In genomic region chr12:106985479-106985878, GRCh38 we compare ENCODE assay signal across 9 cellular contexts. TPM values are rescaled to one million over a fixed set of nuclear protein-coding genes. Genes with fewer than 3 reads are reported as not detected.
DNase-seq lines count a peak whose midpoint lies in the region; ATAC-seq and TF ChIP-seq lines count a peak whose summit lies in the region.
"Had no signal": no experiment of that assay in that cellular context is flagged by ENCODE, and none has a peak within 500 bp of the region (broad histone marks: within the 10 kb centered on the region; RNA-seq: fewer than 3 reads in every experiment).

No MANE protein-coding gene starts in this region.

- H3K36me3 ChIP-seq in IMR-90 (ENCODE audit: control insufficient read depth, insufficient read depth, low read length): peaks cover 2% of the 10 kb centered on the region; the same call in 1 of the 2 replicates
- peaks cover 0 to 5% of the 10 kb centered on the region in 2 donors for H3K36me3 ChIP-seq in duodenal mucosa (ENCODE audit: control insufficient read depth in 1 of 2, insufficient read depth in 2 of 2, low read length in 2 of 2)
- H3K36me3 ChIP-seq in osteoblast (ENCODE audit: insufficient read depth, low read length): no peaks in the 10 kb centered on the region

- POLR2A ChIA-PET in IMR-90 (lab: Charles Lee; ENCODE audit: unreplicated experiment): no interaction called here

- no peak overlapping the region for H4K5ac ChIP-seq in IMR-90 (ENCODE audit: low read depth, low read length)

- intact Hi-C loops in IMR-90 (cut with micrococcal nuclease): no loop called here

- H2BK20ac ChIP-seq in IMR-90 (ENCODE audit: low read depth, low read length): no peak overlapping the region

- H4K20me1 ChIP-seq in IMR-90 (ENCODE audit: insufficient read depth, low read length): 0 out of 2 replicates have a peak, but pooled peaks cover 3% of the 10 kb centered on the region
- no peaks in the 10 kb centered on the region for H4K20me1 ChIP-seq in osteoblast (ENCODE audit: insufficient read depth, low read length)

- H3K4me3 ChIP-seq in IMR-90 (ENCODE audit: insufficient read depth, low read depth, low read length) (no peak overlapping the region), duodenal mucosa (ENCODE audit: low read depth in 1 of 2, low read length in 2 of 2) (peak overlapping the region; percentile 81 to 87), osteoblast (ENCODE audit: insufficient read depth, low read length) (no peak overlapping the region)

- H3K79me1 ChIP-seq in IMR-90 (ENCODE audit: low read depth in 1 of 2, low read length in 2 of 2): peaks cover 16 to 28% of the 10 kb centered on the region in 2 experiments

- H3K56ac ChIP-seq in IMR-90 (ENCODE audit: extremely low read depth, insufficient read depth, low read length): no peak overlapping the region

- H3K27me3 ChIP-seq in IMR-90 (ENCODE audit: control insufficient read depth, insufficient read depth, low read length) (no peaks in the 10 kb centered on the region), duodenal mucosa (ENCODE audit: control insufficient read depth in 1 of 2, insufficient read depth in 2 of 2, low read length in 2 of 2) (no peaks in the 10 kb centered on the region), osteoblast (ENCODE audit: insufficient read depth, low read length) (no peaks in the 10 kb centered on the region)

- H3K27ac ChIP-seq in IMR-90 (ENCODE audit: insufficient read depth, low read length): no peak overlapping the region
- H3K27ac ChIP-seq in duodenal mucosa (ENCODE audit: low read depth, low read length): no peak overlapping the region
- no peak overlapping the region for H3K27ac ChIP-seq in osteoblast (ENCODE audit: low read depth, low read length)

- no peak overlapping the region for H3K14ac ChIP-seq in IMR-90 (replicated peaks; ENCODE audit: low read depth, low read length)

- in situ Hi-C loops in IMR-90 (cut with MboI; ENCODE audit: low sequenced_read_pairs): no loop called here

- no peak overlapping the region for H2BK5ac ChIP-seq in IMR-90 (ENCODE audit: low read depth, low read length, poor library complexity, severe bottlenecking)

- no peaks in the 10 kb centered on the region for H3K9me3 ChIP-seq in IMR-90 (ENCODE audit: control insufficient read depth, insufficient read depth, low read length)
- no peaks in the 10 kb centered on the region for H3K9me3 ChIP-seq in duodenal mucosa (ENCODE audit: control insufficient read depth in 1 of 2, low read length in 2 of 2)
- H3K9me3 ChIP-seq in osteoblast (ENCODE audit: low read depth, low read length): no peaks in the 10 kb centered on the region

- H3K79me2 ChIP-seq in osteoblast (ENCODE audit: insufficient read depth, low read length): peaks cover 15% of the 10 kb centered on the region
- H3K79me2 ChIP-seq: parathyroid adenoma had no signal

- no peak overlapping the region for H2AFZ ChIP-seq in IMR-90 (replicated peaks; ENCODE audit: low read length, poor library complexity)
- H2AFZ ChIP-seq in osteoblast (ENCODE audit: low read length): no peak overlapping the region
- H2AFZ ChIP-seq: parathyroid adenoma had no signal

- no peak overlapping the region for H2AK9ac ChIP-seq in IMR-90 (replicated peaks; ENCODE audit: low read depth, low read length, poor library complexity)

- H3K9me1 ChIP-seq in IMR-90 (ENCODE audit: insufficient read depth, low read length): peaks cover 29% of the 10 kb centered on the region

- H3K23ac ChIP-seq in IMR-90 (ENCODE audit: low read depth, low read length): peak overlapping the region; percentile 81; the same call in 1 of the 2 replicates

- peak overlapping the region; percentile 23; the same call in 1 of the 2 replicates for H2AK5ac ChIP-seq in IMR-90 (ENCODE audit: low read depth, low read length)

- no peak overlapping the region for H3K4ac ChIP-seq in IMR-90 (ENCODE audit: low read depth, low read length)

- CTCF ChIA-PET in IMR-90 (lab: Yijun Ruan, JAX): no interaction called here

- WGBS in IMR-90 (ENCODE audit: extremely low coverage in 2 of 2, insufficient read length in 1 of 2), 2 experiments: 89% methylated on average over 3 of the region's 5 CpGs; no CpG with 5 or more reads in 1 of the 2 experiments

- dilution Hi-C loops in IMR-90 (cut with HindIII; ENCODE audit: low sequenced_read_pairs, unreplicated experiment): no loop called here

- no peak overlapping the region for H3K4me2 ChIP-seq in IMR-90 (ENCODE audit: low read depth, low read length)
- peak overlapping the region; percentile 91 for H3K4me2 ChIP-seq in osteoblast (ENCODE audit: insufficient read depth, low read length)

- no peak overlapping the region for H2BK15ac ChIP-seq in IMR-90 (ENCODE audit: low read depth, low read length)

- DNase-seq in COLO668 (lab: John Stamatoyannopoulos, UW; ENCODE audit: unreplicated experiment) (peak; percentile 24), IMR-90 (no peak), osteoblast (ENCODE audit: insufficient read length, low spot score, missing footprints) (no peak), SIG-M5 treated with dmso at 0.1 percent for 504 hours (lab: John Stamatoyannopoulos, UW; ENCODE audit: unreplicated experiment) (no peak), MV-4-11 (lab: John Stamatoyannopoulos, UW) (no peak), SK-N-DZ (ENCODE audit: low spot score) (no peak)
- DNase-seq: NCI-H1417 treated with DMSO at 0.1 percent for 48 hours had no signal

- no peak for TF ChIP-seq POLR2A in IMR-90 (IDR thresholded peaks at IDR 0.05; ENCODE audit: low read depth, low read length)

- peaks cover 14% of the 10 kb centered on the region for H3K4me1 ChIP-seq in IMR-90 (ENCODE audit: control insufficient read depth, insufficient read depth, low read length)
- peaks cover 22 to 36% of the 10 kb centered on the region in 2 donors for H3K4me1 ChIP-seq in duodenal mucosa (ENCODE audit: control insufficient read depth in 1 of 2, insufficient read depth in 2 of 2, low read length in 2 of 2)
- peaks cover 28% of the 10 kb centered on the region for H3K4me1 ChIP-seq in osteoblast (ENCODE audit: insufficient read depth, low read length)

- no TSS peak for BruUV-seq in IMR-90 (replicated peaks; lab: Mats Ljungman, UMichigan)

- H4K8ac ChIP-seq in IMR-90 (ENCODE audit: low read depth in 2 of 2, low read length in 2 of 2): no peak overlapping the region

- no peak for TF ChIP-seq RAD21 in IMR-90 (IDR thresholded peaks at IDR 0.05; ENCODE audit: low read length)

- 0 out of 2 replicates have a peak overlapping the region, but pooled peaks have one; percentile 64 for H3K9ac ChIP-seq in IMR-90 (ENCODE audit: low read depth, low read length)
- H3K9ac ChIP-seq in duodenal mucosa (ENCODE audit: low read depth in 1 of 2, low read length in 2 of 2): peak overlapping the region in 1 of 2 donors; percentile 82
- H3K9ac ChIP-seq: parathyroid adenoma had no signal

- no peak overlapping the region for H3K18ac ChIP-seq in IMR-90 (ENCODE audit: low read depth, low read length)

- H2BK120ac ChIP-seq in IMR-90 (ENCODE audit: low read depth, low read length): no peak overlapping the region

- no peak for ATAC-seq in IMR-90 (ENCODE audit: low read depth)

- no peak for TF ChIP-seq CTCF in IMR-90 (conservative IDR thresholded peaks at IDR 0.05; ENCODE audit: low read depth, low read length)
- no peak for TF ChIP-seq CTCF in osteoblast (IDR thresholded peaks at IDR 0.05; ENCODE audit: extremely low read depth, low read depth, low read length)

- no peak overlapping the region for H4K91ac ChIP-seq in IMR-90 (ENCODE audit: insufficient read depth, low read depth, low read length)

TF ChIP-seq in IMR-90, 13 proteins besides CTCF, POLR2A, EP300 and RAD21:
- no peak for TF ChIP-seq ELK1 (IDR thresholded peaks at IDR 0.05; ENCODE audit: borderline replicate concordance, low read depth, low read length)

RNA-seq across cellular contexts. Expression of gene MTERF2, which starts 1.5 kb away (rescaled TPM):
- total RNA-seq in IMR-90 (2012; rRNA removed) (3.0 and 3.3 TPM in 2 replicates), osteoblast (3.6 and 3.8 TPM in 2 replicates)
- polyA plus RNA-seq in IMR-90 (2012; rRNA removed): 2.6 and 3.8 TPM in 2 replicates
- polyA plus RNA-seq in IMR-90 (2012; cell fraction: cytosol; rRNA removed): 0.56 and 1.6 TPM in 2 replicates
- 2.3 and 12.8 TPM in 2 replicates for polyA plus RNA-seq in IMR-90 (2012; cell fraction: nucleus; rRNA removed; ENCODE audit: low replicate concordance)
- polyA plus RNA-seq in SK-N-DZ (2014; cell fraction: cytosol; rRNA removed): 36.4 and 39.4 TPM in 2 replicates
- 33.6 and 35.6 TPM in 2 replicates for polyA plus RNA-seq in SK-N-DZ (2014; cell fraction: nucleus; rRNA removed)

RNA-seq across cellular contexts. Expression of gene TMEM263, which starts 29.8 kb away (rescaled TPM):
- total RNA-seq in IMR-90 (2012; rRNA removed) (99.7 and 154 TPM in 2 replicates), osteoblast (125 and 130 TPM in 2 replicates)
- polyA plus RNA-seq in IMR-90 (2012; rRNA removed): 43.1 and 47.9 TPM in 2 replicates
- 15.0 and 17.6 TPM in 2 replicates for polyA plus RNA-seq in IMR-90 (2012; cell fraction: cytosol; rRNA removed)
- 7.6 and 59.5 TPM in 2 replicates for polyA plus RNA-seq in IMR-90 (2012; cell fraction: nucleus; rRNA removed; ENCODE audit: low replicate concordance)
- polyA plus RNA-seq in SK-N-DZ (2014; cell fraction: cytosol; rRNA removed): 25.4 and 26.7 TPM in 2 replicates
- 12.8 and 13.8 TPM in 2 replicates for polyA plus RNA-seq in SK-N-DZ (2014; cell fraction: nucleus; rRNA removed)

Comparison
In these comparisons a context has a peak if more than half of its experiments do, and no peak if none do; other contexts are left out.
1. H3K4me3 ChIP-seq: peak in duodenal mucosa (2 of 2); none in IMR-90 (single experiment) and osteoblast (single experiment).